In the genomic region with DNA sequence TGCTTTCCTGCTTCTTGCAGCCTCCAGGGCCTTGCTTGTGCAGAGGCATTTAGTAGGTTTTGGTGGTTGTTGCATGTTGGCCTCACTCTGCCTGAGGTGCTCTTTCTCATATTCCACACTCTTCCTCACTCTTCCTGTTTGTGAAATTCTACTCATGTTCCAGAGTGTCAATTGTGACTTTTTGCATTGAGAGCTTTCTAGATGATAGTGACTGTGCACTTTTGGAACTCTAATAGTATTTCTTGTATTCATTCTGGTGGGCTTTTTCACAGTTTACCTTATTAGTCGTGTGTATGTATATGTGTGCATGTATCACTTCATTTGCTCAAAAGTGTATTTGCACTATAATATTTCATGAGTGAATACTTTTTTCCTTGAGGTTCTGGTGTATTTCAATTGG, we compare ENCODE assay signal across 1 cellular context.
TF ChIP-seq lines count a peak whose summit lies in the region.

No MANE protein-coding gene starts in this region.

TF ChIP-seq in A549, 52 proteins besides CTCF, POLR2A, EP300 and RAD21:
- peak; percentile 15 for TF ChIP-seq MAFK (IDR thresholded peaks at IDR 0.05; ENCODE audit: partially characterized antibody)
- TF ChIP-seq ZC3H11A (IDR thresholded peaks at IDR 0.05), result no peak
- TF ChIP-seq NFE2L2 (conservative IDR thresholded peaks at IDR 0.05; ENCODE audit: low read length), result 0 out of 2 replicates have a peak, but pooled peaks have one; percentile 5
